8 cellular contexts compared by ENCODE assay signal in the genomic region with DNA sequence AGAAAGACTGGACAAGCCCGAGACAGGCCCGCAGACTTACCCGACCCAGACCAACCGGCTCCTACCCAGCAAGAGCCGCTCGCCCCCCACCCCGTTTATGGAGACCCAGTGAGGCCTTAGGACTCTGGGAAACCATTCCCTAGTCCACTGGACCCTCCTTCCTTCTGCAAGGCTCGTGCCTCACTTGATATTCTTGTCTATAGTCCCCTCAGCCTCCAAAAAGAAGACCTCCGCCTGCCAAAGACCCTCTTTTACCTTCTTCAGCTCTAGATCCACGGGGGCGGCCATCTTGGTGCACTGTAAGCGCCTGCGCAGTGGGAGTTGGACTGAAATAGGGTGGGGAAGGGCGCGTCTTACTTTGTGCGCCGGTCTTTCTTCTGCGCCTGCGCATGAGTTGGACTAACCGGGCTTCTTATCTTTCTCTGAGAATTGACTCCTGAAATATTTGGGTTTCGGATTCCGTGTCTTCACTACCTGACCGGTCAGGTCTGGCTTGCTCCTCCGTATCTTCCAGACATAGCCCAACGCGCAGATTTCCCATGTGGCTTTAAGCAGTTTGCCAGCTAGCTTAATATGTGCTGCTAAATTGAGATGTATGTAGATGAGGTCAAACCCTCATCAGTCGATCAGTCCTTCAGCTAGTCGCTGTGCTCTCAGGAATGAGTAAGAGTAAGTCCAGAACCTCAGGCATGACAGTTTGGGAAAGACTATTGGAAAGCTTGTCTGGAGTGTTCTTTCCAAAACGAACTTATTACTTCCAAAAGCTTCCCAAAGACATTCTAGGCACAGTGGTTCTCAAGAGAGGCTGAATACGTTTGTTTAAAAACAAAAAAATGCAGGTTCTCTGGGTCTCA. TPM values are rescaled to one million over a fixed set of nuclear protein-coding genes. Genes with fewer than 3 reads are reported as not detected.
DNase-seq lines count a peak whose midpoint lies in the region; ATAC-seq and TF ChIP-seq lines count a peak whose summit lies in the region.

A gene with protein sequence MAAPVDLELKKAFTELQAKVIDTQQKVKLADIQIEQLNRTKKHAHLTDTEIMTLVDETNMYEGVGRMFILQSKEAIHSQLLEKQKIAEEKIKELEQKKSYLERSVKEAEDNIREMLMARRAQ (minus strand): TSS at position 316 of the 854 bp plus-strand sequence. CDS start 28 bp downstream, at position 288.

- peaks cover 42% of the 10 kb centered on the region for H3K4me1 Mint-ChIP-seq in chondrocyte (ENCODE audit: low read depth)

- H3K27me3 Mint-ChIP-seq in chondrocyte (ENCODE audit: low read depth) = no peaks in the 10 kb centered on the region

- no peaks in the 10 kb centered on the region for H3K9me3 Mint-ChIP-seq in chondrocyte (ENCODE audit: low read depth)

- H3K4me3 Mint-ChIP-seq in chondrocyte (ENCODE audit: unreplicated experiment) = peak within 1 kb of the TSS; percentile 99

- H3K36me3 ChIP-seq in kidney epithelial cell (ENCODE audit: control insufficient read depth, insufficient read depth, low read length) = peaks cover 1% of the 10 kb centered on the region

- H3K4me3 ChIP-seq in AG10803 (ENCODE audit: low read length) (peak within 1 kb of the TSS; percentile 95), kidney epithelial cell (ENCODE audit: low read depth, low read length) (peak within 1 kb of the TSS; percentile 84)

- peak within 1 kb of the TSS; percentile 100 for H3K27ac Mint-ChIP-seq in chondrocyte (ENCODE audit: unreplicated experiment)

- DNase-seq in AG10803 (ENCODE audit: low read depth) (peak; percentile 94), NCI-H510A treated with DMSO at 0.1 percent for 48 hours (lab: John Stamatoyannopoulos, UW) (peak; percentile 79), chondrocyte (ENCODE audit: low spot score) (peak; percentile 98), kidney epithelial cell (ENCODE audit: low read depth) (peak; percentile 77)
- DNase-seq in activated CD4-positive, alpha-beta T cell treated with anti-CD3 and anti-CD28 coated beads for 24 hours (ENCODE audit: low read depth in 2 of 2) = peak; percentile 81 to 85
- DNase-seq in stimulated activated CD4-positive, alpha-beta T cell treated with anti-CD3 and anti-CD28 coated beads, Interleukin-15, amount 100 ng/mL, for 48 hours (ENCODE audit: low read depth in 2 of 2) = peak; percentile 86 to 87

- ATAC-seq in GM19043 (IDR thresholded peaks at IDR 0.05; ENCODE audit: low read depth, unreplicated experiment) (peak; percentile 98), HG03432 (IDR thresholded peaks at IDR 0.05; ENCODE audit: unreplicated experiment) (peak; percentile 95)

- peaks cover 3% of the 10 kb centered on the region for H3K36me3 Mint-ChIP-seq in chondrocyte (ENCODE audit: low read depth)

- H3K27me3 ChIP-seq in kidney epithelial cell (ENCODE audit: control insufficient read depth, insufficient read depth, low read length) = no peaks in the 10 kb centered on the region

- TF ChIP-seq CTCF in AG10803 (conservative IDR thresholded peaks at IDR 0.05; ENCODE audit: low read length) (no peak), chondrocyte (IDR thresholded peaks at IDR 0.05) (no peak), kidney epithelial cell (IDR thresholded peaks at IDR 0.05; ENCODE audit: insufficient read depth, low read length, poor library complexity, severe bottlenecking) (no peak)

RNA-seq across cellular contexts. Expression of the gene that starts here (rescaled TPM):
- total RNA-seq in chondrocyte (44.5 to 50.5 TPM (median 49.0 TPM) in 3 replicates), kidney epithelial cell (124 and 166 TPM in 2 replicates)

Comparison
In these comparisons a context has a peak if more than half of its experiments do, and no peak if none do; other contexts are left out.
1. Peak in every context shown above with its lines: DNase-seq, ATAC-seq and H3K4me3 ChIP-seq.